28 cellular contexts compared by ENCODE assay signal in the genomic region with DNA sequence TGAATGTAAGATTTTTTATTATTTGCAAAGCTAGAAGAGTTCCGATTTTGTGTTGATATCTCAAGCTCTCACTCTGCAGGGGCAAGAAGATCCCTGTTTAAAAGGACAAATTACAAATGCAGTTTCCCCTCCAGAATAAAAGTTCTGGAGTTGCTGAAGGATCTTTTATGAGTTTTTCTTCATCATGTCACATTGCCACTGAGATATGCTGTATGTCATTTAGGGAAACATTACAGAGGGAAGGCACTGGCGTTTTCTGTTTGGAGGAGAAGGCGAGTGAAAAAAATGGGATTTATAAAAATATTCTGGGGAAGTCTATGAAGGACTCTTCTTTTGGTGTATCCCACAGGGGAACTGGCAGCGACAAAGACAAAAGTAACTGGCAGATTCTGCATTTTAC. TPM values are rescaled to one million over a fixed set of nuclear protein-coding genes. Genes with fewer than 3 reads are reported as not detected.
"Had no signal": no experiment of that assay in that cellular context is flagged by ENCODE, and none has a peak within 500 bp of the region (broad histone marks: within the 10 kb centered on the region; RNA-seq: fewer than 3 reads in every experiment).

No MANE protein-coding gene starts in this region.

- H3K27ac Mint-ChIP-seq: activated naive CD4-positive, alpha-beta T cell treated with anti-CD3 and anti-CD28 coated beads for 36 hours; activated naive CD8-positive, alpha-beta T cell treated with anti-CD3 and anti-CD28 coated beads for 36 hours; nephron; stimulated activated naive B cell treated with anti-CD40 and anti-IgM and Interleukin-4, amounts not matched to agents 10 μg/mL and 1 μg/mL and 100 μg/mL, for 72 hours; T-helper 2 cell treated with Interferon-gamma antibody and Interleukin-4, amounts not matched to agents 5 μg/mL and 100 μg/mL, for 36 hours had no signal

- ATAC-seq: esophagus mucosa; foreskin keratinocyte; heart left ventricle; stimulated activated naive B cell treated with anti-CD40 and anti-IgM and Interleukin-4, amounts not matched to agents 10 μg/mL and 1 μg/mL and 100 μg/mL, for 72 hours had no signal

- H3K27me3 Mint-ChIP-seq: activated naive CD8-positive, alpha-beta T cell treated with anti-CD3 and anti-CD28 coated beads for 36 hours had no signal

- H3K4me1 Mint-ChIP-seq: activated naive CD8-positive, alpha-beta T cell treated with anti-CD3 and anti-CD28 coated beads for 36 hours; nephron; stimulated activated naive B cell treated with anti-CD40 and anti-IgM and Interleukin-4, amounts not matched to agents 10 μg/mL and 1 μg/mL and 100 μg/mL, for 72 hours had no signal

- DNase-seq: activated CD4-positive, alpha-beta T cell treated with anti-CD3 and anti-CD28 coated beads for 4 hours; activated CD4-positive, alpha-beta T cell treated with anti-CD3 and anti-CD28 coated beads, Interleukin-2, amount 50 U/mL, for 4 hours; activated CD8-positive, alpha-beta memory T cell treated with anti-CD3 and anti-CD28 coated beads for 24 hours; activated effector memory CD4-positive, alpha-beta T cell treated with anti-CD3 and anti-CD28 coated beads, Interleukin-2, amount 50 U/mL, for 16 hours; activated naive CD4-positive, alpha-beta T cell treated with anti-CD3 and anti-CD28 coated beads for 36 hours; activated naive CD8-positive, alpha-beta T cell treated with anti-CD3 and anti-CD28 coated beads for 36 hours; brain microvascular endothelial cell; cortex of kidney; foreskin keratinocyte; heart left ventricle; hypothalamus; islet precursor cell; left ventricle myocardium inferior; occipital lobe; stimulated activated CD4-positive, alpha-beta T cell treated with anti-CD3 and anti-CD28 coated beads, Interleukin-15, amount 100 ng/mL, for 24 hours; stimulated activated CD4-positive, alpha-beta T cell treated with anti-CD3 and anti-CD28 coated beads, Interleukin-2, amount 100 ng/mL, for 24 hours; stimulated activated naive B cell treated with anti-CD40 and anti-IgM and Interleukin-4, amounts not matched to agents 10 μg/mL and 1 μg/mL and 100 μg/mL, for 72 hours; stomach; T-helper 1 cell had no signal

- H3K27ac ChIP-seq: ascending aorta, brain microvascular endothelial cell, foreskin keratinocyte, heart left ventricle, left ventricle myocardium inferior, right atrium auricular region, stomach, suprapubic skin, tibial nerve had no signal

- H3K36me3 ChIP-seq: ascending aorta, brain microvascular endothelial cell, heart left ventricle, left ventricle myocardium inferior, right atrium auricular region, stomach, suprapubic skin, tibial nerve had no signal

- H3K9me3 ChIP-seq: ascending aorta, heart left ventricle, left ventricle myocardium inferior, right atrium auricular region, stomach, suprapubic skin, tibial nerve had no signal

- H3K4me3 ChIP-seq: ascending aorta, heart left ventricle, left ventricle myocardium inferior, right atrium auricular region, stomach, suprapubic skin, tibial nerve had no signal

- H3K4me3 Mint-ChIP-seq: activated naive CD4-positive, alpha-beta T cell treated with anti-CD3 and anti-CD28 coated beads for 36 hours; activated naive CD8-positive, alpha-beta T cell treated with anti-CD3 and anti-CD28 coated beads for 36 hours; nephron; stimulated activated naive B cell treated with anti-CD40 and anti-IgM and Interleukin-4, amounts not matched to agents 10 μg/mL and 1 μg/mL and 100 μg/mL, for 72 hours; T-helper 2 cell treated with Interferon-gamma antibody and Interleukin-4, amounts not matched to agents 5 μg/mL and 100 μg/mL, for 36 hours had no signal

- H3K9me3 Mint-ChIP-seq: activated naive CD4-positive, alpha-beta T cell treated with anti-CD3 and anti-CD28 coated beads for 36 hours; activated naive CD8-positive, alpha-beta T cell treated with anti-CD3 and anti-CD28 coated beads for 36 hours; nephron; stimulated activated naive B cell treated with anti-CD40 and anti-IgM and Interleukin-4, amounts not matched to agents 10 μg/mL and 1 μg/mL and 100 μg/mL, for 72 hours; T-helper 2 cell treated with Interferon-gamma antibody and Interleukin-4, amounts not matched to agents 5 μg/mL and 100 μg/mL, for 36 hours had no signal

- H3K27me3 ChIP-seq: ascending aorta, brain microvascular endothelial cell, foreskin keratinocyte, right atrium auricular region, stomach, tibial nerve had no signal

- H3K4me1 ChIP-seq: ascending aorta, foreskin keratinocyte, heart left ventricle, left ventricle myocardium inferior, right atrium auricular region, suprapubic skin, tibial nerve had no signal

- H3K36me3 Mint-ChIP-seq: activated naive CD8-positive, alpha-beta T cell treated with anti-CD3 and anti-CD28 coated beads for 36 hours; stimulated activated naive B cell treated with anti-CD40 and anti-IgM and Interleukin-4, amounts not matched to agents 10 μg/mL and 1 μg/mL and 100 μg/mL, for 72 hours had no signal

RNA-seq across cellular contexts. Expression of a gene that starts 57.4 kb away (rescaled TPM):
- total RNA-seq: activated naive CD4-positive, alpha-beta T cell treated with anti-CD3 and anti-CD28 coated beads for 36 hours; activated naive CD8-positive, alpha-beta T cell treated with anti-CD3 and anti-CD28 coated beads for 36 hours; ascending aorta; foreskin keratinocyte; lung microvascular endothelial cell; pulmonary artery endothelial cell; suprapubic skin had no signal
- polyA plus RNA-seq: foreskin keratinocyte, stomach had no signal
